ENCODE assay signal across 9 cellular contexts in genomic region chrX:135984220-135984619, GRCh38. TPM values are rescaled to one million over a fixed set of nuclear protein-coding genes. Genes with fewer than 3 reads are reported as not detected.
DNase-seq lines count a peak whose midpoint lies in the region; ATAC-seq and TF ChIP-seq lines count a peak whose summit lies in the region.
"Had no signal": no experiment of that assay in that cellular context is flagged by ENCODE, and none has a peak within 500 bp of the region (broad histone marks: within the 10 kb centered on the region; RNA-seq: fewer than 3 reads in every experiment).

No MANE protein-coding gene starts in this region.

- no peaks in the 10 kb centered on the region for H3K27me3 ChIP-seq in esophagus muscularis mucosa

- no peaks in the 10 kb centered on the region for H3K9me3 Mint-ChIP-seq in T-helper 2 cell treated with Interferon-gamma antibody and Interleukin-4, amounts not matched to agents 5 μg/mL and 100 μg/mL, for 36 hours

- H3K27ac ChIP-seq in esophagus muscularis mucosa (replicated peaks in 1 of 4): peak overlapping the region; percentile 80 to 87 (median 81)
- H3K27ac ChIP-seq in skin epidermis: peak overlapping the region in 17 of 21 experiments; percentile 9 to 90 (median 72)

- TF ChIP-seq CTCF in esophagus muscularis mucosa (IDR thresholded peaks at IDR 0.05): no peak

- intact Hi-C loops in esophagus muscularis mucosa (cut with DNase I): no loop called here

- in situ Hi-C loops in SK-MEL-5 (cut with HindIII; ENCODE audit: low pct_unique_long_range_greater_than_20kb, low sequenced_read_pairs): no loop called here

- peaks cover 44% of the 10 kb centered on the region for H3K4me1 Mint-ChIP-seq in T-helper 2 cell treated with Interferon-gamma antibody and Interleukin-4, amounts not matched to agents 5 μg/mL and 100 μg/mL, for 36 hours (ENCODE audit: low read depth)

- no peak for TF ChIP-seq EP300 in esophagus muscularis mucosa (IDR thresholded peaks at IDR 0.05)

- no peaks in the 10 kb centered on the region for H3K36me3 ChIP-seq in esophagus muscularis mucosa

- TF ChIP-seq POLR2A in esophagus muscularis mucosa (IDR thresholded peaks at IDR 0.05; ENCODE audit: low read depth): no peak

- no peak for DNase-seq in T-helper 2 cell treated with Interferon-gamma antibody and Interleukin-4, amounts not matched to agents 5 μg/mL and 100 μg/mL, for 36 hours (ENCODE audit: low spot score)
- no peak for DNase-seq in T-helper 2 cell
- DNase-seq in SK-MEL-5 (ENCODE audit: low read depth, low spot score): peak; percentile 25
- DNase-seq in esophagus muscularis mucosa (ENCODE audit: extremely low spot score): no peak
- no peak for DNase-seq in cortex of kidney (lab: John Stamatoyannopoulos, UW)
- DNase-seq in NCI-H2196 (lab: John Stamatoyannopoulos, UW; ENCODE audit: unreplicated experiment): no peak
- DNase-seq: NCI-H226 had no signal

- H3K27ac Mint-ChIP-seq in T-helper 2 cell treated with Interferon-gamma antibody and Interleukin-4, amounts not matched to agents 5 μg/mL and 100 μg/mL, for 36 hours: peak overlapping the region; percentile 72

- no peaks in the 10 kb centered on the region for H3K27me3 Mint-ChIP-seq in T-helper 2 cell treated with Interferon-gamma antibody and Interleukin-4, amounts not matched to agents 5 μg/mL and 100 μg/mL, for 36 hours (ENCODE audit: low read depth)

- no peak for ATAC-seq in GM18907 (IDR thresholded peaks at IDR 0.05; ENCODE audit: unreplicated experiment)

- peak overlapping the region; percentile 92 for H3K4me3 Mint-ChIP-seq in T-helper 2 cell treated with Interferon-gamma antibody and Interleukin-4, amounts not matched to agents 5 μg/mL and 100 μg/mL, for 36 hours

- no peaks in the 10 kb centered on the region for H3K9me3 ChIP-seq in esophagus muscularis mucosa

- 63% methylated on average over 2 of the region's 2 CpGs for whole genome bisulfite sequencing in esophagus muscularis mucosa

- H3K4me1 ChIP-seq in esophagus muscularis mucosa: peaks cover 4 to 27% (median 20%) of the 10 kb centered on the region in 4 donors

- no peaks in the 10 kb centered on the region for H3K36me3 Mint-ChIP-seq in T-helper 2 cell treated with Interferon-gamma antibody and Interleukin-4, amounts not matched to agents 5 μg/mL and 100 μg/mL, for 36 hours (ENCODE audit: low read depth)

- H3K4me3 ChIP-seq in esophagus muscularis mucosa (peak overlapping the region; percentile 69 to 75 (median 71)), skin epidermis (peak overlapping the region in 3 of 7 experiments; percentile 61 to 75 (median 65))

RNA-seq across cellular contexts. Expression of gene SLC9A6, which starts 1.0 kb away (rescaled TPM):
- 17.7 and 18.7 TPM in 2 replicates for total RNA-seq in SK-MEL-5 (2014; rRNA removed; shearing (Covaris generic))
- 13.9 and 16.7 TPM in 2 replicates for polyA plus RNA-seq in SK-MEL-5 (2015; cell fraction: cytosol; rRNA removed)
- polyA plus RNA-seq in SK-MEL-5 (2015; cell fraction: nucleus; rRNA removed): 10.9 and 12.7 TPM in 2 replicates
- 10 to 100 TPM; 12.9 to 17.4 (median 13.7) TPM for total RNA-seq in esophagus muscularis mucosa

RNA-seq across cellular contexts. Expression of gene MMGT1, which starts 10.4 kb away (rescaled TPM):
- total RNA-seq in SK-MEL-5 (2014; rRNA removed; shearing (Covaris generic)): 28.2 and 28.3 TPM in 2 replicates
- polyA plus RNA-seq in SK-MEL-5 (2015; cell fraction: cytosol; rRNA removed): 25.9 and 37.5 TPM in 2 replicates
- polyA plus RNA-seq in SK-MEL-5 (2015; cell fraction: nucleus; rRNA removed): 9.0 and 11.5 TPM in 2 replicates
- 10 to 100 TPM; 29.0 to 37.8 (median 35.3) TPM for total RNA-seq in esophagus muscularis mucosa
